Comparison of ENCODE assay signal across 22 cellular contexts in genomic region chr12:53536962-53537361, GRCh38. TPM values are rescaled to one million over a fixed set of nuclear protein-coding genes. Genes with fewer than 3 reads are reported as not detected.
"Had no signal": no experiment of that assay in that cellular context is flagged by ENCODE, and none has a peak within 500 bp of the region (broad histone marks: within the 10 kb centered on the region; RNA-seq: fewer than 3 reads in every experiment).

No MANE protein-coding gene starts in this region.

- H3K4me3 ChIP-seq: K562 had no signal

- DNase-seq: activated CD4-positive, alpha-beta T cell treated with anti-CD3 and anti-CD28 coated beads for 48 hours; activated CD4-positive, alpha-beta T cell treated with anti-CD3 and anti-CD28 coated beads, Interleukin-2, amount 50 U/mL, for 4 hours; activated CD4-positive, CD25-positive, alpha-beta regulatory T cell treated with anti-CD3 and anti-CD28 coated beads, Interleukin-2, amount 50 U/mL, for 72 hours; activated CD8-positive, alpha-beta memory T cell treated with anti-CD3 and anti-CD28 coated beads, Interleukin-2, amount 50 U/mL, for 48 hours; activated CD8-positive, alpha-beta T cell treated with anti-CD3 and anti-CD28 coated beads, Interleukin-2, amount 10 ng/mL, durations not matched to agents 7 days and 5 days; activated naive CD4-positive, alpha-beta T cell; activated T-cell treated with anti-CD3 and anti-CD28 coated beads, Interleukin-2, amount 50 U/mL, for 1 hour; aorta; central memory CD4-positive, alpha-beta T cell; Karpas-422; NCI-H1105 treated with DMSO at 0.1 percent for 48 hours; NCI-H146; NCI-H2029; NCI-H446; NCI-H524; SHP77 treated with DMSO at 0.1 percent for 48 hours had no signal

- H3K27me3 Mint-ChIP-seq: activated naive CD4-positive, alpha-beta T cell treated with anti-CD3 and anti-CD28 coated beads, Interleukin-2, amount 50 U/mL, for 24 hours had no signal

- H3K4me1 Mint-ChIP-seq: activated naive CD4-positive, alpha-beta T cell treated with anti-CD3 and anti-CD28 coated beads, Interleukin-2, amount 50 U/mL, for 24 hours; WTC11 had no signal

- H3K9me3 Mint-ChIP-seq: activated naive CD4-positive, alpha-beta T cell treated with anti-CD3 and anti-CD28 coated beads, Interleukin-2, amount 50 U/mL, for 24 hours; T-helper 1 cell treated with Interleukin-12 subunit alpha and Interleukin-12 subunit beta and Interleukin-4 antibody, amounts not matched to agents 30 μg/mL and 1 μg/mL, for 36 hours; WTC11 had no signal

- H3K27ac Mint-ChIP-seq: activated CD8-positive, alpha-beta T cell treated with anti-CD3 and anti-CD28 coated beads, Interleukin-2, amount 10 ng/mL, durations not matched to agents 7 days and 5 days; T-helper 1 cell treated with Interleukin-12 subunit alpha and Interleukin-12 subunit beta and Interleukin-4 antibody, amounts not matched to agents 30 μg/mL and 1 μg/mL, for 36 hours; WTC11 had no signal

- ATAC-seq: activated CD8-positive, alpha-beta T cell treated with anti-CD3 and anti-CD28 coated beads, Interleukin-2, amount 10 ng/mL, durations not matched to agents 7 days and 5 days; K562; WTC11 had no signal

- H3K4me3 Mint-ChIP-seq: activated CD8-positive, alpha-beta T cell treated with anti-CD3 and anti-CD28 coated beads, Interleukin-2, amount 10 ng/mL, durations not matched to agents 7 days and 5 days; activated naive CD4-positive, alpha-beta T cell treated with anti-CD3 and anti-CD28 coated beads, Interleukin-2, amount 50 U/mL, for 24 hours; T-helper 1 cell treated with Interleukin-12 subunit alpha and Interleukin-12 subunit beta and Interleukin-4 antibody, amounts not matched to agents 30 μg/mL and 1 μg/mL, for 36 hours; WTC11 had no signal

RNA-seq across cellular contexts. Expression of gene NPFF, which starts 29.7 kb away (rescaled TPM):
- total RNA-seq: activated CD8-positive, alpha-beta T cell treated with anti-CD3 and anti-CD28 coated beads, Interleukin-2, amount 10 ng/mL, durations not matched to agents 7 days and 5 days; aorta; bronchial epithelial cell; K562; SK-MEL-5 had no signal
